1 cellular context compared by ENCODE assay signal in the genomic region with DNA sequence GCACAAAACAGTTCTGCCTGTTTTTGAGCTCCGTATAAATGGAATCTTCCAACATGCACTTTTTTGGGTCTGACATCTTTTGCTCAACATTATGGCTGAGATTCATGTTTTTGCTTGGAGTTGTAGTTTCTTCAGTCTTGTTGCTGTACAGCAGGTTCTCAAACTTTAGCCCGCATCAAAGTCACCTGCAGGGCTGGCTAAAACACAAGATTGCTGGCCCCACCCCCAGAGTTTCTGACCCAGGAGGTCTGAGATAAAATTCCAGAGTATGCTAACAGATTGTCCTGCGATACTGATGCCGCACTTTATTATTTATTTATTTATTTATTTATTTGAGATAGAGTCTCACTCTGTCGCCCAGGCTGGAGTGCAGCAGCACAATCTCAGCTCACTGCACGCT.
TF ChIP-seq lines count a peak whose summit lies in the region.

No MANE protein-coding gene starts in this region.

TF ChIP-seq in IMR-90, 13 proteins besides CTCF, POLR2A, EP300 and RAD21 (continued from another document):
- TF ChIP-seq, protein P1, sequence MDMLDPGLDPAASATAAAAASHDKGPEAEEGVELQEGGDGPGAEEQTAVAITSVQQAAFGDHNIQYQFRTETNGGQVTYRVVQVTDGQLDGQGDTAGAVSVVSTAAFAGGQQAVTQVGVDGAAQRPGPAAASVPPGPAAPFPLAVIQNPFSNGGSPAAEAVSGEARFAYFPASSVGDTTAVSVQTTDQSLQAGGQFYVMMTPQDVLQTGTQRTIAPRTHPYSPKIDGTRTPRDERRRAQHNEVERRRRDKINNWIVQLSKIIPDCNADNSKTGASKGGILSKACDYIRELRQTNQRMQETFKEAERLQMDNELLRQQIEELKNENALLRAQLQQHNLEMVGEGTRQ (IDR thresholded peaks at IDR 0.05; ENCODE audit: low read depth, low read length): no peak
- TF ChIP-seq MXI1 (IDR thresholded peaks at IDR 0.05; ENCODE audit: borderline replicate concordance, low read depth, low read length) (no peak), FOS (IDR thresholded peaks at IDR 0.05; ENCODE audit: low read depth, low read length) (no peak), CHD1 (IDR thresholded peaks at IDR 0.05; ENCODE audit: low read depth, low read length) (no peak), BHLHE40 (IDR thresholded peaks at IDR 0.05; ENCODE audit: low read depth, low read length) (no peak)
- TF ChIP-seq, protein P2, sequence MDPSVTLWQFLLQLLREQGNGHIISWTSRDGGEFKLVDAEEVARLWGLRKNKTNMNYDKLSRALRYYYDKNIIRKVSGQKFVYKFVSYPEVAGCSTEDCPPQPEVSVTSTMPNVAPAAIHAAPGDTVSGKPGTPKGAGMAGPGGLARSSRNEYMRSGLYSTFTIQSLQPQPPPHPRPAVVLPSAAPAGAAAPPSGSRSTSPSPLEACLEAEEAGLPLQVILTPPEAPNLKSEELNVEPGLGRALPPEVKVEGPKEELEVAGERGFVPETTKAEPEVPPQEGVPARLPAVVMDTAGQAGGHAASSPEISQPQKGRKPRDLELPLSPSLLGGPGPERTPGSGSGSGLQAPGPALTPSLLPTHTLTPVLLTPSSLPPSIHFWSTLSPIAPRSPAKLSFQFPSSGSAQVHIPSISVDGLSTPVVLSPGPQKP (IDR thresholded peaks at IDR 0.05; ENCODE audit: borderline replicate concordance, low read depth, low read length): no peak
